8 cellular contexts compared by ENCODE assay signal in genomic region chr19:45178262-45179062, GRCh38. TPM values are rescaled to one million over a fixed set of nuclear protein-coding genes. Genes with fewer than 3 reads are reported as not detected.
DNase-seq lines count a peak whose midpoint lies in the region; ATAC-seq and TF ChIP-seq lines count a peak whose summit lies in the region.

A gene with protein sequence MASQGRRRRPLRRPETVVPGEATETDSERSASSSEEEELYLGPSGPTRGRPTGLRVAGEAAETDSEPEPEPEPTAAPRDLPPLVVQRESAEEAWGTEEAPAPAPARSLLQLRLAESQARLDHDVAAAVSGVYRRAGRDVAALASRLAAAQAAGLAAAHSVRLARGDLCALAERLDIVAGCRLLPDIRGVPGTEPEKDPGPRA (plus strand): TSS chr19:45178784. CDS start chr19:45179297, 513 bp downstream.

- H3K9ac ChIP-seq in parathyroid adenoma, result peak within 1 kb of the TSS; percentile 32

- peak within 1 kb of the TSS; percentile 88 for H3K4me3 ChIP-seq in cardiac muscle cell
- H3K4me3 ChIP-seq in parathyroid adenoma (ENCODE audit: low read depth, low read length), result peak within 1 kb of the TSS; percentile 94
- peak within 1 kb of the TSS; percentile 78 to 91 (median 90) for H3K4me3 ChIP-seq in transverse colon

- H2AFZ ChIP-seq in parathyroid adenoma, result peak within 1 kb of the TSS; percentile 97

- peaks cover 34% of the 10 kb centered on the region for H3K4me1 Mint-ChIP-seq in activated naive CD8-positive, alpha-beta T cell treated with anti-CD3 and anti-CD28 coated beads, Interleukin-2, amount 50 U/mL, for 24 hours

- no peaks in the 10 kb centered on the region for H3K27me3 Mint-ChIP-seq in activated naive CD8-positive, alpha-beta T cell treated with anti-CD3 and anti-CD28 coated beads, Interleukin-2, amount 50 U/mL, for 24 hours

- H3K36me3 Mint-ChIP-seq in activated naive CD8-positive, alpha-beta T cell treated with anti-CD3 and anti-CD28 coated beads, Interleukin-2, amount 50 U/mL, for 24 hours (ENCODE audit: low read depth), result peaks cover 16% of the 10 kb centered on the region

- peak; percentile 77 for TF ChIP-seq POLR2A in transverse colon (IDR thresholded peaks at IDR 0.05)

- intact Hi-C loops in transverse colon (cut with DNase I; ENCODE audit: low total_unique reads), result no loop called here

- peak; percentile 100 for DNase-seq in NCI-H1417 treated with DMSO at 0.1 percent for 48 hours (lab: John Stamatoyannopoulos, UW)
- DNase-seq in SW480 (ENCODE audit: low spot score), result peak; percentile 100
- peak; percentile 99 for DNase-seq in activated naive CD8-positive, alpha-beta T cell treated with anti-CD3 and anti-CD28 coated beads, Interleukin-2, amount 50 U/mL, for 24 hours
- peak; percentile 100 for DNase-seq in cardiac muscle cell (ENCODE audit: low read depth in 1 of 2, low spot score in 1 of 2)
- peak; percentile 100 for DNase-seq in transverse colon

- TF ChIP-seq EP300 in transverse colon (IDR thresholded peaks at IDR 0.05; ENCODE audit: low read depth), result no peak

- H3K9me3 ChIP-seq in cardiac muscle cell (ENCODE audit: low read depth) (no peaks in the 10 kb centered on the region), parathyroid adenoma (ENCODE audit: control insufficient read depth, low read length) (no peaks in the 10 kb centered on the region), transverse colon (no peaks in the 10 kb centered on the region)

- peak within 1 kb of the TSS; percentile 91 for H3K27ac ChIP-seq in cardiac muscle cell
- peak within 1 kb of the TSS; percentile 89 for H3K27ac ChIP-seq in parathyroid adenoma
- peak within 1 kb of the TSS; percentile 91 to 98 (median 95) for H3K27ac ChIP-seq in transverse colon

- 0% methylated on average over 6 to 43 of the region's 50 CpGs for WGBS in transverse colon (ENCODE audit: low coverage in 1 of 2), 2 donors

- H3K27me3 ChIP-seq in cardiac muscle cell, result no peaks in the 10 kb centered on the region
- no peaks in the 10 kb centered on the region for H3K27me3 ChIP-seq in parathyroid adenoma (ENCODE audit: control insufficient read depth, insufficient read depth, low read length)
- H3K27me3 ChIP-seq in transverse colon, result no peaks in the 10 kb centered on the region

- peak within 1 kb of the TSS; percentile 87 for H3K27ac Mint-ChIP-seq in activated naive CD8-positive, alpha-beta T cell treated with anti-CD3 and anti-CD28 coated beads, Interleukin-2, amount 50 U/mL, for 24 hours

- peak; percentile 84 for ATAC-seq in HG02763 (IDR thresholded peaks at IDR 0.05; ENCODE audit: unreplicated experiment)
- peak; percentile 93 for ATAC-seq in activated naive CD8-positive, alpha-beta T cell treated with anti-CD3 and anti-CD28 coated beads, Interleukin-2, amount 50 U/mL, for 24 hours

- peaks cover 4% of the 10 kb centered on the region for H3K4me1 ChIP-seq in cardiac muscle cell (ENCODE audit: low read depth)
- H3K4me1 ChIP-seq in parathyroid adenoma, result peaks cover 4% of the 10 kb centered on the region
- H3K4me1 ChIP-seq in transverse colon, result peaks cover 11 to 34% (median 29%) of the 10 kb centered on the region in 4 donors

- H3K4me3 Mint-ChIP-seq in activated naive CD8-positive, alpha-beta T cell treated with anti-CD3 and anti-CD28 coated beads, Interleukin-2, amount 50 U/mL, for 24 hours, result peak within 1 kb of the TSS; percentile 93

- H3K9me3 Mint-ChIP-seq in activated naive CD8-positive, alpha-beta T cell treated with anti-CD3 and anti-CD28 coated beads, Interleukin-2, amount 50 U/mL, for 24 hours, result no peaks in the 10 kb centered on the region

- peak; percentile 41 for TF ChIP-seq CTCF in GM12874 (IDR thresholded peaks at IDR 0.05; ENCODE audit: insufficient read depth, low read depth, low read length)
- TF ChIP-seq CTCF in cardiac muscle cell (IDR thresholded peaks at IDR 0.05; ENCODE audit: low read depth, low read length), result peak; percentile 38
- peak; percentile 63 for TF ChIP-seq CTCF in parathyroid adenoma (IDR thresholded peaks at IDR 0.05)
- peak in 4 of 5 experiments; percentile 33 to 44 (median 36) for TF ChIP-seq CTCF in transverse colon (IDR thresholded peaks at IDR 0.05)

- in situ Hi-C loops in transverse colon (cut with MboI; ENCODE audit: low pct_ligation_motif_present in 1 of 4, low pct_unique_long_range_greater_than_20kb in 1 of 4, low sequenced_read_pairs in 3 of 4), result no loop called here

- H3K36me3 ChIP-seq in cardiac muscle cell, result no peaks in the 10 kb centered on the region
- no peaks in the 10 kb centered on the region for H3K36me3 ChIP-seq in parathyroid adenoma (ENCODE audit: control insufficient read depth, insufficient read depth, low read length)
- H3K36me3 ChIP-seq in transverse colon, result no peaks in the 10 kb centered on the region

- peak within 1 kb of the TSS; percentile 71 for H3K4me2 ChIP-seq in parathyroid adenoma (ENCODE audit: low read length)

- H3K79me2 ChIP-seq in parathyroid adenoma, result peaks cover 13% of the 10 kb centered on the region

RNA-seq across cellular contexts. Expression of the gene that starts here (rescaled TPM):
- 4.8 and 6.5 TPM in 2 replicates for total RNA-seq in cardiac muscle cell
- polyA plus RNA-seq in cardiac muscle cell, result 8.2 and 9.6 TPM in 2 replicates
- 10 to 100 TPM in 1 of 4 donors, 1 to 10 TPM in 3; 5.0 to 10.3 (median 9.2) TPM for total RNA-seq in transverse colon

Comparison
In these comparisons a context has a peak if more than half of its experiments do, and no peak if none do; other contexts are left out.
1. Peak in every context shown above with its lines: DNase-seq, ATAC-seq, H3K4me3 ChIP-seq and H3K27ac ChIP-seq.